In the genomic region with DNA sequence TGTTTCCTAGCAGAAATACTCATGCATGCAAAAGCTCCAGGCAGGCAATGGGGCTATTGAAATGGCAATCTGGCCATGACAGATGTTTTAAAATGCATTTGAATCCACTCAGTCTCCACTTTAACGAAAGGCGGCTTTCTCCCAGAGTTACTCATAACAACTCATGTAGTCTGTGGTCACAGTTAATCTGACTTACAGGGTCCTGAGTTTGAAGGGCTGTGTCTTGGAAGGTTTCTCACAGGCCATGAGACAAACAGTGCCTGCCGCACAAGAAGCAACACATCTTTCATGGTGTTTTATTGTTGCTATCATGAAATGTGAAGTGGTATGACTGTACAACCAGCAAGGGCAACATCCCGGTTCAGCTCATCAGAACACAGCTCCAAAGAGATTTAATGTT, we compare ENCODE assay signal across 17 cellular contexts.
"Had no signal": no experiment of that assay in that cellular context is flagged by ENCODE, and none has a peak within 500 bp of the region (broad histone marks: within the 10 kb centered on the region; RNA-seq: fewer than 3 reads in every experiment).

No MANE protein-coding gene starts in this region.

- H3K27ac Mint-ChIP-seq: activated naive CD4-positive, alpha-beta T cell treated with anti-CD3 and anti-CD28 coated beads, Interleukin-2, amount 50 U/mL, for 24 hours; immature natural killer cell; memory B cell; naive B cell; stimulated activated memory B cell treated with anti-CD40 and anti-IgM and Interleukin-4, amounts not matched to agents 10 μg/mL and 1 μg/mL and 100 μg/mL, for 72 hours had no signal

- H3K9me3 ChIP-seq: mucosa of descending colon, pancreas, spleen, upper lobe of right lung had no signal

- DNase-seq: activated CD4-positive, alpha-beta T cell treated with anti-CD3 and anti-CD28 coated beads, Interleukin-2, amount 50 U/mL, for 48 hours; activated gamma-delta T cell; immature natural killer cell; mucosa of descending colon; naive B cell; pancreas; spleen; stimulated activated CD4-positive, alpha-beta T cell treated with anti-CD3 and anti-CD28 coated beads, Interleukin-4, amount 100 ng/mL, for 4 hours; T1000; upper lobe of right lung had no signal

- H3K4me3 ChIP-seq: cardiac muscle cell, mucosa of descending colon, pancreas, spleen, upper lobe of right lung had no signal

- ATAC-seq: mucosa of descending colon; pancreas; sciatic nerve; stimulated activated memory B cell treated with anti-CD40 and anti-IgM and Interleukin-4, amounts not matched to agents 10 μg/mL and 1 μg/mL and 100 μg/mL, for 72 hours; upper lobe of right lung had no signal

- H3K9me3 Mint-ChIP-seq: activated naive CD4-positive, alpha-beta T cell treated with anti-CD3 and anti-CD28 coated beads, Interleukin-2, amount 50 U/mL, for 24 hours; memory B cell; stimulated activated memory B cell treated with anti-CD40 and anti-IgM and Interleukin-4, amounts not matched to agents 10 μg/mL and 1 μg/mL and 100 μg/mL, for 72 hours had no signal

- FAIRE-seq: endometrium, pancreas had no signal

- H3K4me1 ChIP-seq: pancreas, spleen, upper lobe of right lung had no signal

- H3K27me3 ChIP-seq: cardiac muscle cell, upper lobe of right lung had no signal

- H3K27ac ChIP-seq: cardiac muscle cell, pancreas, spleen, upper lobe of right lung had no signal

- H3K4me3 Mint-ChIP-seq: activated naive CD4-positive, alpha-beta T cell treated with anti-CD3 and anti-CD28 coated beads, Interleukin-2, amount 50 U/mL, for 24 hours; immature natural killer cell; memory B cell; naive B cell; neural crest cell; stimulated activated memory B cell treated with anti-CD40 and anti-IgM and Interleukin-4, amounts not matched to agents 10 μg/mL and 1 μg/mL and 100 μg/mL, for 72 hours had no signal

- H3K36me3 Mint-ChIP-seq: activated naive CD4-positive, alpha-beta T cell treated with anti-CD3 and anti-CD28 coated beads, Interleukin-2, amount 50 U/mL, for 24 hours; immature natural killer cell; memory B cell; naive B cell; stimulated activated memory B cell treated with anti-CD40 and anti-IgM and Interleukin-4, amounts not matched to agents 10 μg/mL and 1 μg/mL and 100 μg/mL, for 72 hours had no signal

- H3K36me3 ChIP-seq: cardiac muscle cell, pancreas, spleen, upper lobe of right lung had no signal

- H3K4me1 Mint-ChIP-seq: activated naive CD4-positive, alpha-beta T cell treated with anti-CD3 and anti-CD28 coated beads, Interleukin-2, amount 50 U/mL, for 24 hours; immature natural killer cell; naive B cell; neural crest cell; stimulated activated memory B cell treated with anti-CD40 and anti-IgM and Interleukin-4, amounts not matched to agents 10 μg/mL and 1 μg/mL and 100 μg/mL, for 72 hours had no signal
